ENCODE assay signal across 23 cellular contexts in the genomic region with DNA sequence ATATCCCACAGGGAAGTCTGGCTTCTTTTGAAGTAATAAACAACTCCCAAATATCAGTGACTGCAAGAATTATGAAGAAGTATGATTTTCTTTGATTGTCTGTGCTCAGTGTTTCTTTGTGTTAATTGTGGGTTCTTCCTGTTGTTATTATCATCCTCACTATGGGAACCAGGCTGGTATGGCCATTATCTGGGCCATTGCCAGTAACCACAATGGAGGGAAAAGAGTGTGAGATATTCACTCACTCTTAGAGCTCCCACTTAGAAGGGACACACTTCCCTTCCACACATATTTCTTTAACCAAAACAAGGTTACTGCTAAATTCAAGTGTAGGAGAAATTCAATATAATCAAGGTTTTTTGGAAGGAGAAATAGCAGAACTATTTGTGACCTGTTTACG.
"Had no signal": no experiment of that assay in that cellular context is flagged by ENCODE, and none has a peak within 500 bp of the region (broad histone marks: within the 10 kb centered on the region; RNA-seq: fewer than 3 reads in every experiment).

No MANE protein-coding gene starts in this region.

- H3K27me3 ChIP-seq: adrenal gland, foreskin keratinocyte, tibial artery had no signal

- H3K9me3 Mint-ChIP-seq: activated CD4-positive, alpha-beta T cell treated with anti-CD3 and anti-CD28 coated beads, Interleukin-2, amount 10 ng/mL, durations not matched to agents 24 days and 14 days; activated naive CD4-positive, alpha-beta T cell treated with anti-CD3 and anti-CD28 coated beads, Interleukin-2, amount 50 U/mL, for 24 hours had no signal

- H3K4me3 Mint-ChIP-seq: activated CD4-positive, alpha-beta T cell treated with anti-CD3 and anti-CD28 coated beads, Interleukin-2, amount 10 ng/mL, durations not matched to agents 24 days and 14 days; activated CD8-positive, alpha-beta T cell treated with anti-CD3 and anti-CD28 coated beads, Interleukin-2, amount 10 ng/mL, durations not matched to agents 7 days and 5 days; activated naive CD4-positive, alpha-beta T cell treated with anti-CD3 and anti-CD28 coated beads, Interleukin-2, amount 50 U/mL, for 24 hours; effector memory CD8-positive, alpha-beta T cell; natural killer cell; stimulated activated naive B cell treated with anti-CD40 and anti-IgM and Interleukin-4, amounts not matched to agents 10 μg/mL and 1 μg/mL and 100 μg/mL, for 72 hours; WTC11 had no signal

- H3K4me1 ChIP-seq: adrenal gland, foreskin keratinocyte, tibial artery had no signal

- H3K9me3 ChIP-seq: adrenal gland, tibial artery had no signal

- H3K27ac Mint-ChIP-seq: activated CD4-positive, alpha-beta T cell treated with anti-CD3 and anti-CD28 coated beads, Interleukin-2, amount 10 ng/mL, durations not matched to agents 24 days and 14 days; activated CD8-positive, alpha-beta T cell treated with anti-CD3 and anti-CD28 coated beads, Interleukin-2, amount 10 ng/mL, durations not matched to agents 7 days and 5 days; activated naive CD4-positive, alpha-beta T cell treated with anti-CD3 and anti-CD28 coated beads, Interleukin-2, amount 50 U/mL, for 24 hours; effector memory CD8-positive, alpha-beta T cell; natural killer cell; stimulated activated naive B cell treated with anti-CD40 and anti-IgM and Interleukin-4, amounts not matched to agents 10 μg/mL and 1 μg/mL and 100 μg/mL, for 72 hours; WTC11 had no signal

- H3K27me3 Mint-ChIP-seq: activated CD4-positive, alpha-beta T cell treated with anti-CD3 and anti-CD28 coated beads, Interleukin-2, amount 10 ng/mL, durations not matched to agents 24 days and 14 days; activated naive CD4-positive, alpha-beta T cell treated with anti-CD3 and anti-CD28 coated beads, Interleukin-2, amount 50 U/mL, for 24 hours; effector memory CD8-positive, alpha-beta T cell; stimulated activated naive B cell treated with anti-CD40 and anti-IgM and Interleukin-4, amounts not matched to agents 10 μg/mL and 1 μg/mL and 100 μg/mL, for 72 hours had no signal

- DNase-seq: activated CD4-positive, alpha-beta T cell treated with anti-CD3 and anti-CD28 coated beads, Interleukin-2, amount 10 ng/mL, durations not matched to agents 24 days and 14 days; activated CD8-positive, alpha-beta memory T cell treated with anti-CD3 and anti-CD28 coated beads, Interleukin-2, amount 50 U/mL, for 4 hours; activated CD8-positive, alpha-beta T cell treated with anti-CD3 and anti-CD28 coated beads, Interleukin-2, amount 10 ng/mL, durations not matched to agents 7 days and 5 days; activated effector memory CD4-positive, alpha-beta T cell treated with anti-CD3 and anti-CD28 coated beads, Interleukin-2, amount 50 U/mL, for 16 hours; activated T-cell treated with anti-CD3 and anti-CD28 coated beads, Interleukin-2, amount 50 U/mL, for 48 hours; adrenal gland; cerebellar nuclear complex; dermis blood vessel endothelial cell; effector memory CD8-positive, alpha-beta T cell; head of caudate nucleus; kidney glomerular epithelial cell; left ventricle myocardium superior; mesendoderm; natural killer cell; nucleus accumbens; posterior cingulate gyrus; stimulated activated CD4-positive, alpha-beta T cell treated with anti-CD3 and anti-CD28 coated beads, Interleukin-15, amount 100 ng/mL, for 24 hours; stimulated activated CD4-positive, alpha-beta T cell treated with anti-CD3 and anti-CD28 coated beads, Interleukin-4, amount 100 ng/mL, for 1 hour; stimulated activated naive B cell treated with anti-CD40 and anti-IgM and Interleukin-4, amounts not matched to agents 10 μg/mL and 1 μg/mL and 100 μg/mL, for 72 hours; tibial artery had no signal

- H3K4me1 Mint-ChIP-seq: activated CD4-positive, alpha-beta T cell treated with anti-CD3 and anti-CD28 coated beads, Interleukin-2, amount 10 ng/mL, durations not matched to agents 24 days and 14 days; activated naive CD4-positive, alpha-beta T cell treated with anti-CD3 and anti-CD28 coated beads, Interleukin-2, amount 50 U/mL, for 24 hours; natural killer cell; stimulated activated naive B cell treated with anti-CD40 and anti-IgM and Interleukin-4, amounts not matched to agents 10 μg/mL and 1 μg/mL and 100 μg/mL, for 72 hours; WTC11 had no signal

- H3K36me3 ChIP-seq: adrenal gland, tibial artery had no signal

- H3K36me3 Mint-ChIP-seq: activated naive CD4-positive, alpha-beta T cell treated with anti-CD3 and anti-CD28 coated beads, Interleukin-2, amount 50 U/mL, for 24 hours; natural killer cell; stimulated activated naive B cell treated with anti-CD40 and anti-IgM and Interleukin-4, amounts not matched to agents 10 μg/mL and 1 μg/mL and 100 μg/mL, for 72 hours; WTC11 had no signal

- H3K27ac ChIP-seq: adrenal gland, foreskin keratinocyte, tibial artery had no signal

- H3K4me3 ChIP-seq: adrenal gland, tibial artery had no signal
